Comparison of ENCODE assay signal across 16 cellular contexts in genomic region chr2:72108121-72108520, GRCh38. TPM values are rescaled to one million over a fixed set of nuclear protein-coding genes. Genes with fewer than 3 reads are reported as not detected.
"Had no signal": no experiment of that assay in that cellular context is flagged by ENCODE, and none has a peak within 500 bp of the region (broad histone marks: within the 10 kb centered on the region; RNA-seq: fewer than 3 reads in every experiment).

No MANE protein-coding gene starts in this region.

- H3K27ac ChIP-seq: cardiac muscle cell, sigmoid colon, suprapubic skin, upper lobe of right lung had no signal

- H3K27me3 ChIP-seq: sigmoid colon had no signal

- ATAC-seq: activated T-cell treated with anti-CD3 and anti-CD28 coated beads, Interleukin-2, amount 50 U/mL, for 4 hours; left ventricle myocardium superior; stimulated activated naive CD8-positive, alpha-beta T cell treated with anti-CD3 and anti-CD28 coated beads, Interleukin-15, Interleukin-2, amounts not matched to agents 100 U/mL and 50 U/mL, for 24 hours; upper lobe of right lung had no signal

- H3K36me3 ChIP-seq: cardiac muscle cell, sigmoid colon, suprapubic skin, upper lobe of right lung had no signal

- H3K36me3 Mint-ChIP-seq: activated CD4-positive, alpha-beta memory T cell treated with anti-CD3 and anti-CD28 coated beads for 36 hours; activated naive CD8-positive, alpha-beta T cell had no signal

- H3K9me3 ChIP-seq: sigmoid colon, suprapubic skin, upper lobe of right lung had no signal

- H3K4me1 ChIP-seq: sigmoid colon, upper lobe of right lung had no signal

- DNase-seq: activated CD4-positive, alpha-beta memory T cell treated with anti-CD3 and anti-CD28 coated beads for 36 hours; activated CD4-positive, CD25-positive, alpha-beta regulatory T cell treated with anti-CD3 and anti-CD28 coated beads, Interleukin-2, amount 50 U/mL, for 72 hours; activated effector memory CD4-positive, alpha-beta T cell treated with anti-CD3 and anti-CD28 coated beads, Interleukin-2, amount 50 U/mL, for 16 hours; activated T-cell treated with anti-CD3 and anti-CD28 coated beads, Interleukin-2, amount 50 U/mL, for 4 hours; islet precursor cell; left ventricle myocardium superior; mesendoderm; nephron progenitor cell; sigmoid colon; stimulated activated CD4-positive, alpha-beta T cell treated with anti-CD3 and anti-CD28 coated beads, Interleukin-4, amount 100 ng/mL, for 1 hour; stimulated activated CD8-positive, alpha-beta memory T cell treated with anti-CD3 and anti-CD28 coated beads, Interleukin-4, amount 100 ng/mL, for 48 hours; stimulated activated naive CD8-positive, alpha-beta T cell treated with anti-CD3 and anti-CD28 coated beads, Interleukin-15, Interleukin-2, amounts not matched to agents 100 U/mL and 50 U/mL, for 24 hours; upper lobe of right lung had no signal

- H3K4me3 Mint-ChIP-seq: activated CD4-positive, alpha-beta memory T cell treated with anti-CD3 and anti-CD28 coated beads for 36 hours; activated naive CD8-positive, alpha-beta T cell; activated T-cell treated with anti-CD3 and anti-CD28 coated beads, Interleukin-2, amount 50 U/mL, for 4 hours; nephron progenitor cell had no signal

- H3K9me3 Mint-ChIP-seq: activated CD4-positive, alpha-beta memory T cell treated with anti-CD3 and anti-CD28 coated beads for 36 hours; activated T-cell treated with anti-CD3 and anti-CD28 coated beads, Interleukin-2, amount 50 U/mL, for 4 hours had no signal

- H3K27ac Mint-ChIP-seq: activated CD4-positive, alpha-beta memory T cell treated with anti-CD3 and anti-CD28 coated beads for 36 hours; activated naive CD8-positive, alpha-beta T cell; nephron progenitor cell had no signal

- H3K4me3 ChIP-seq: cardiac muscle cell, sigmoid colon, suprapubic skin, upper lobe of right lung had no signal

RNA-seq across cellular contexts. Expression of gene CYP26B1, which starts 39.5 kb away (rescaled TPM):
- total RNA-seq: activated CD4-positive, alpha-beta memory T cell treated with anti-CD3 and anti-CD28 coated beads for 36 hours had no signal
